ENCODE assay signal across 30 cellular contexts in the genomic region with DNA sequence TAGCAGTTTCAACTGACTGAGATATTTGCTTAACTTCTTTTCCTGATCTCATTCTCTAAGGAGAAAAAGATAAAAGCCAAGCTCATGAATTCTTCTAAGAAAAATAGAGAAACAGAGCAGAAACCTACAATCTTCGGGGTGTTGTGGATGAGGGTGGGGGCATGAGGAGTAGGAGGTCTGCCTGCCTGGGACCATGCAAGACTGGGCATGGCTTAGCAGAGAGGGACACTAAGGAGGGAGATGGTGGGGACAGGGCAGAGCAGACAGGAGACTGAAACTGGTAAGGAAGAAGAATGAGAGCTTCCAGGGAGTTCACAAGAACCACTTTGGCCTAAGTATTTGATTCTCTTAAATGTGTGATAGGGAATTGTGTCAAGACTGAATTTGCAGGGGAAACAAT.
"Had no signal": no experiment of that assay in that cellular context is flagged by ENCODE, and none has a peak within 500 bp of the region (broad histone marks: within the 10 kb centered on the region; RNA-seq: fewer than 3 reads in every experiment).

No MANE protein-coding gene starts in this region.

- H3K9me3 Mint-ChIP-seq: naive B cell; naive thymus-derived CD8-positive, alpha-beta T cell; natural killer cell treated with Interleukin-12 subunit alpha and Interleukin-12 subunit beta and Interleukin-15 and Interleukin-18, amount 100 ng/mL, for 72 hours; nephron progenitor cell; neural progenitor cell; stimulated activated naive B cell treated with anti-CD40 and anti-IgM and Interleukin-4, amounts not matched to agents 10 μg/mL and 1 μg/mL and 100 μg/mL, for 72 hours; stimulated activated naive CD8-positive, alpha-beta T cell treated with anti-CD3 and anti-CD28 coated beads, Interleukin-15, amount 100 ng/mL, for 72 hours; type B pancreatic cell had no signal

- H3K27me3 ChIP-seq: neural progenitor cell, ovary, right lobe of liver, sigmoid colon, suprapubic skin, testis, tibial artery, transverse colon, upper lobe of right lung, uterus had no signal

- ATAC-seq: naive thymus-derived CD8-positive, alpha-beta T cell; natural killer cell treated with Interleukin-12 subunit alpha and Interleukin-12 subunit beta and Interleukin-15 and Interleukin-18, amount 100 ng/mL, for 72 hours; psoas muscle; right cardiac atrium; right lobe of liver; stimulated activated naive B cell treated with anti-CD40 and anti-IgM and Interleukin-4, amounts not matched to agents 10 μg/mL and 1 μg/mL and 100 μg/mL, for 72 hours; stimulated activated naive CD8-positive, alpha-beta T cell treated with anti-CD3 and anti-CD28 coated beads, Interleukin-15, amount 100 ng/mL, for 72 hours; upper lobe of right lung had no signal

- H3K36me3 ChIP-seq: neural progenitor cell, ovary, right lobe of liver, sigmoid colon, suprapubic skin, tibial artery, transverse colon, upper lobe of right lung, uterus had no signal

- H3K36me3 Mint-ChIP-seq: naive B cell; naive thymus-derived CD8-positive, alpha-beta T cell; natural killer cell treated with Interleukin-12 subunit alpha and Interleukin-12 subunit beta and Interleukin-15 and Interleukin-18, amount 100 ng/mL, for 72 hours; neural progenitor cell; stimulated activated naive B cell treated with anti-CD40 and anti-IgM and Interleukin-4, amounts not matched to agents 10 μg/mL and 1 μg/mL and 100 μg/mL, for 72 hours; type B pancreatic cell had no signal

- H3K4me3 ChIP-seq: neural progenitor cell, ovary, psoas muscle, right lobe of liver, sigmoid colon, suprapubic skin, testis, tibial artery, transverse colon, upper lobe of right lung, uterus had no signal

- H3K4me3 Mint-ChIP-seq: naive B cell; naive thymus-derived CD8-positive, alpha-beta T cell; natural killer cell treated with Interleukin-12 subunit alpha and Interleukin-12 subunit beta and Interleukin-15 and Interleukin-18, amount 100 ng/mL, for 72 hours; nephron progenitor cell; neural progenitor cell; stimulated activated naive B cell treated with anti-CD40 and anti-IgM and Interleukin-4, amounts not matched to agents 10 μg/mL and 1 μg/mL and 100 μg/mL, for 72 hours; stimulated activated naive CD8-positive, alpha-beta T cell treated with anti-CD3 and anti-CD28 coated beads, Interleukin-15, amount 100 ng/mL, for 72 hours; type B pancreatic cell had no signal

- H3K9me3 ChIP-seq: ovary, psoas muscle, right lobe of liver, sigmoid colon, suprapubic skin, testis, tibial artery, transverse colon, upper lobe of right lung, uterus had no signal

- H3K27ac Mint-ChIP-seq: naive B cell; naive thymus-derived CD8-positive, alpha-beta T cell; natural killer cell treated with Interleukin-12 subunit alpha and Interleukin-12 subunit beta and Interleukin-15 and Interleukin-18, amount 100 ng/mL, for 72 hours; nephron progenitor cell; neural progenitor cell; progenitor cell of endocrine pancreas; stimulated activated naive B cell treated with anti-CD40 and anti-IgM and Interleukin-4, amounts not matched to agents 10 μg/mL and 1 μg/mL and 100 μg/mL, for 72 hours; stimulated activated naive CD8-positive, alpha-beta T cell treated with anti-CD3 and anti-CD28 coated beads, Interleukin-15, amount 100 ng/mL, for 72 hours; type B pancreatic cell had no signal

- H3K27ac ChIP-seq: neural progenitor cell, ovary, parathyroid adenoma, psoas muscle, right lobe of liver, sigmoid colon, suprapubic skin, testis, tibial artery, transverse colon, upper lobe of right lung, uterus had no signal

- DNase-seq: naive B cell; naive thymus-derived CD8-positive, alpha-beta T cell; nephron progenitor cell; occipital lobe; ovary; posterior cingulate gyrus; psoas muscle; right lobe of liver; sigmoid colon; small intestine; stimulated activated CD4-positive, alpha-beta T cell treated with anti-CD3 and anti-CD28 coated beads, Interleukin-15, amount 100 ng/mL, for 24 hours; stimulated activated CD4-positive, alpha-beta T cell treated with anti-CD3 and anti-CD28 coated beads, Interleukin-2, amount 100 ng/mL, for 24 hours; stimulated activated CD4-positive, alpha-beta T cell treated with anti-CD3 and anti-CD28 coated beads, Interleukin-2, amount 100 ng/mL, for 48 hours; stimulated activated CD4-positive, alpha-beta T cell treated with anti-CD3 and anti-CD28 coated beads, Interleukin-4, amount 100 ng/mL, for 24 hours; stimulated activated naive B cell treated with anti-CD40 and anti-IgM and Interleukin-4, amounts not matched to agents 10 μg/mL and 1 μg/mL and 100 μg/mL, for 72 hours; stimulated activated naive CD4-positive, alpha-beta T cell treated with Interleukin-2 at 50 U/mL for 16 hours; stimulated activated naive CD8-positive, alpha-beta T cell treated with anti-CD3 and anti-CD28 coated beads, Interleukin-15, amount 100 ng/mL, for 72 hours; substantia nigra; testis; tibial artery; transverse colon; upper lobe of right lung; uterus had no signal

- H3K4me1 Mint-ChIP-seq: naive B cell; naive thymus-derived CD8-positive, alpha-beta T cell; stimulated activated naive B cell treated with anti-CD40 and anti-IgM and Interleukin-4, amounts not matched to agents 10 μg/mL and 1 μg/mL and 100 μg/mL, for 72 hours; stimulated activated naive CD8-positive, alpha-beta T cell treated with anti-CD3 and anti-CD28 coated beads, Interleukin-15, amount 100 ng/mL, for 72 hours had no signal

- H3K4me1 ChIP-seq: parathyroid adenoma, psoas muscle, right lobe of liver, sigmoid colon, suprapubic skin, testis, tibial artery, transverse colon, upper lobe of right lung, uterus had no signal
